16 cellular contexts compared by ENCODE assay signal in the genomic region with DNA sequence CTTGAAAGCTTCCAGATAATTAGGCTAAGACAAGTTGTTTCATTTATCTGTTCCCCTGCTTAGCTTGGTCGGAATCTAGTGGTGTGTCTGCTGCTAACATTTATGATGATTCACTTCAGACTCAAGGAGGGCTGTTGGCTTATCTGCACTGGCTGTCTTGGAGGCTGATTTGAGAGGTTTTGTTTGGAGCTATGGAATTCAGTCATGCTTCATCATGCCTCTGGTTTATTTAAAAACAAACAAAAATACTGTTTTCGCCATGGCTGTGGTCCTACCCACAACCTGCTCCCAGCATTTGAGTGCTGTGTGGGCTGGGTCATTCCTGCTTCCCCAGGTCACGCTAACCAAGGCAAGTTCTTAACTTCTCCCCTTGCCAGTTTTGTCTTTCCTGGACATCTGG. TPM values are rescaled to one million over a fixed set of nuclear protein-coding genes. Genes with fewer than 3 reads are reported as not detected.
DNase-seq lines count a peak whose midpoint lies in the region; ATAC-seq, FAIRE-seq and TF ChIP-seq lines count a peak whose summit lies in the region.
"Had no signal": no experiment of that assay in that cellular context is flagged by ENCODE, and none has a peak within 500 bp of the region (broad histone marks: within the 10 kb centered on the region; RNA-seq: fewer than 3 reads in every experiment).

No MANE protein-coding gene starts in this region.

- in situ Hi-C loops in GM23248 (cut with MboI), result no loop called here

- H3F3A ChIP-seq in GM23248 (ENCODE audit: insufficient read depth), result peaks cover 44% of the 10 kb centered on the region

- whole genome bisulfite sequencing in GM23248 (ENCODE audit: low coverage in 1 of 2, low lambda C conversion rate in 2 of 2, missing lambda C conversion rate in 2 of 2), 2 experiments, result 48 to 52% methylated on average over 3 of the region's 3 CpGs

- H3K27ac ChIP-seq in AG04450 (ENCODE audit: low read depth, low read length), result peak overlapping the region; percentile 84
- H3K27ac ChIP-seq in GM23248, result peak overlapping the region; percentile 50
- H3K27ac ChIP-seq in astrocyte (ENCODE audit: low read depth, low read length), result peak overlapping the region; percentile 57
- H3K27ac ChIP-seq in left lung, result no peak overlapping the region
- H3K27ac ChIP-seq: esophagus muscularis mucosa, transverse colon had no signal

- POLR2A ChIA-PET in AG04450 (lab: Yijun Ruan, JAX), result interaction anchor here (0.6 to 1.2 kb wide), 7 partner anchors 10 to 557 kb away, joined by 3 to 4 read pairs (median 3); a partner anchor contains a TSS

- no peaks in the 10 kb centered on the region for H3K9me2 ChIP-seq in GM23248 (ENCODE audit: insufficient read depth)

- H3K36me3 ChIP-seq in GM23248 (ENCODE audit: low read depth) (peaks cover 49% of the 10 kb centered on the region), astrocyte (ENCODE audit: insufficient read depth, low read length) (peaks cover 51% of the 10 kb centered on the region), left lung (peaks cover 0 to 100% of the 10 kb centered on the region in 2 donors)

- H3K27me3 ChIP-seq in AG04450 (ENCODE audit: control insufficient read depth, insufficient read depth, low read length) (no peaks in the 10 kb centered on the region), GM23248 (replicated peaks; ENCODE audit: insufficient read depth) (no peaks in the 10 kb centered on the region), astrocyte (ENCODE audit: insufficient read depth, low read length) (no peaks in the 10 kb centered on the region), left lung (no peaks in the 10 kb centered on the region)
- H3K27me3 ChIP-seq: esophagus muscularis mucosa, transverse colon had no signal

- TF ChIP-seq CTCF in AG04450 (IDR thresholded peaks at IDR 0.05; ENCODE audit: low read depth, low read length) (no peak), astrocyte (IDR thresholded peaks at IDR 0.05; ENCODE audit: insufficient read depth, low read depth, low read length) (no peak), foreskin fibroblast (IDR thresholded peaks at IDR 0.05; ENCODE audit: low read depth, low read length) (no peak), left lung (IDR thresholded peaks at IDR 0.05) (no peak)

- peak; percentile 85 for DNase-seq in AG04450 (ENCODE audit: low read depth, low spot score)
- peak; percentile 76 for DNase-seq in GM23248
- DNase-seq in astrocyte (ENCODE audit: low read depth), result peak; percentile 90
- peak; percentile 59 to 83 for DNase-seq in foreskin fibroblast
- DNase-seq in activated CD4-positive, alpha-beta T cell treated with anti-CD3 and anti-CD28 coated beads for 1 hour, result no peak
- DNase-seq in NOMO-1 treated with DMSO at 0.1 percent for 48 hours (lab: John Stamatoyannopoulos, UW; ENCODE audit: unreplicated experiment), result no peak
- no peak for DNase-seq in left lung
- DNase-seq: DMS53, left colon, NCI-H1694, NCI-H510A, transverse colon had no signal

- H3K79me2 ChIP-seq in GM23248 (ENCODE audit: insufficient read depth) (peaks cover 6% of the 10 kb centered on the region; the same call in 1 of the 2 replicates), astrocyte (ENCODE audit: insufficient read depth, low read length) (peaks cover 4% of the 10 kb centered on the region)

- H3K4me3 Mint-ChIP-seq in astrocyte (ENCODE audit: unreplicated experiment), result no peak overlapping the region
- H3K4me3 Mint-ChIP-seq: activated T-helper 17 cell treated with anti-CD3 and anti-CD28 coated beads, Interleukin-2, amount 50 U/mL, for 72 hours; B cell had no signal

- H3K9me3 Mint-ChIP-seq in astrocyte (ENCODE audit: unreplicated experiment), result no peaks in the 10 kb centered on the region
- H3K9me3 Mint-ChIP-seq: activated T-helper 17 cell treated with anti-CD3 and anti-CD28 coated beads, Interleukin-2, amount 50 U/mL, for 72 hours had no signal

- ATAC-seq in left lung (no peak), HG03139 (IDR thresholded peaks at IDR 0.05; ENCODE audit: unreplicated experiment) (no peak)
- ATAC-seq: activated T-helper 17 cell treated with anti-CD3 and anti-CD28 coated beads, Interleukin-2, amount 50 U/mL, for 72 hours; left colon had no signal

- no peaks in the 10 kb centered on the region for H4K20me1 ChIP-seq in GM23248 (ENCODE audit: insufficient read depth)
- peaks cover 41% of the 10 kb centered on the region for H4K20me1 ChIP-seq in astrocyte (ENCODE audit: insufficient read depth, low read length)

- H3K9ac ChIP-seq in GM23248 (peak overlapping the region; percentile 12), astrocyte (ENCODE audit: low read length) (peak overlapping the region; percentile 23)

- no peak for FAIRE-seq in astrocyte (lab: Jason Lieb, UNC)

- CTCF ChIA-PET in AG04450 (lab: Charles Lee), result interaction anchor here (0.5 kb wide), 1 partner anchor 365 kb away, joined by 3 read pairs; no protein-coding TSS in a partner anchor

- no peaks in the 10 kb centered on the region; the same call in 1 of the 2 replicates for H3K9me3 ChIP-seq in AG04450 (ENCODE audit: control insufficient read depth, insufficient read depth, low read length)
- no peaks in the 10 kb centered on the region for H3K9me3 ChIP-seq in GM23248 (ENCODE audit: low read depth)
- H3K9me3 ChIP-seq in astrocyte (ENCODE audit: insufficient read depth, low read depth, low read length), result no peaks in the 10 kb centered on the region
- no peaks in the 10 kb centered on the region for H3K9me3 ChIP-seq in left lung
- H3K9me3 ChIP-seq: esophagus muscularis mucosa, transverse colon had no signal

- no peak overlapping the region for H2AFZ ChIP-seq in GM23248
- no peak overlapping the region for H2AFZ ChIP-seq in astrocyte (ENCODE audit: low read depth, low read length)

- intact Hi-C loops in left lung (cut with DNase I), result no loop called here

- H3K27me3 Mint-ChIP-seq in astrocyte (ENCODE audit: low read depth, unreplicated experiment), result no peaks in the 10 kb centered on the region
- H3K27me3 Mint-ChIP-seq: activated T-helper 17 cell treated with anti-CD3 and anti-CD28 coated beads, Interleukin-2, amount 50 U/mL, for 72 hours; B cell had no signal

- H3K4me3 ChIP-seq in AG04450 (ENCODE audit: low read depth, low read length) (no peak overlapping the region), GM23248 (no peak overlapping the region), astrocyte (ENCODE audit: insufficient read depth, low read depth, low read length) (no peak overlapping the region), foreskin fibroblast (ENCODE audit: low read depth in 1 of 2, low read length in 2 of 2) (no peak overlapping the region), left lung (no peak overlapping the region)
- H3K4me3 ChIP-seq: esophagus muscularis mucosa, transverse colon had no signal

- H3K4me2 ChIP-seq in GM23248 (ENCODE audit: unreplicated experiment) (no peak overlapping the region), astrocyte (ENCODE audit: low read length) (peak overlapping the region; percentile 35)

- peaks cover 13% of the 10 kb centered on the region for H3K36me3 Mint-ChIP-seq in astrocyte (ENCODE audit: low read depth, unreplicated experiment)

- H3K27ac Mint-ChIP-seq in astrocyte (ENCODE audit: unreplicated experiment), result peak overlapping the region; percentile 95
- H3K27ac Mint-ChIP-seq: activated T-helper 17 cell treated with anti-CD3 and anti-CD28 coated beads, Interleukin-2, amount 50 U/mL, for 72 hours; B cell had no signal

- H3K4me1 Mint-ChIP-seq in astrocyte (ENCODE audit: low read depth, unreplicated experiment), result peaks cover 8% of the 10 kb centered on the region
- H3K4me1 Mint-ChIP-seq: activated T-helper 17 cell treated with anti-CD3 and anti-CD28 coated beads, Interleukin-2, amount 50 U/mL, for 72 hours had no signal

- H3K4me1 ChIP-seq in GM23248 (ENCODE audit: insufficient read depth), result peaks cover 8% of the 10 kb centered on the region; the same call in 1 of the 2 replicates
- H3K4me1 ChIP-seq in astrocyte (ENCODE audit: insufficient read depth, low read length), result peaks cover 13% of the 10 kb centered on the region
- no peaks in the 10 kb centered on the region for H3K4me1 ChIP-seq in left lung
- H3K4me1 ChIP-seq: esophagus muscularis mucosa, transverse colon had no signal

RNA-seq across cellular contexts. Expression of a gene that starts 11.7 kb away (rescaled TPM):
- polyA plus RNA-seq in AG04450 (2011; rRNA removed) (190 and 245 TPM in 2 replicates), GM23248 (2016; fragmentation: Nextera tagmentation; extraction: Ambion mirVana) (599 and 639 TPM in 2 replicates)
- polyA minus RNA-seq in AG04450 (2011; rRNA and poly(A)+ RNA removed), result 69.5 and 83.5 TPM in 2 replicates
- 485 and 630 TPM in 2 replicates for total RNA-seq in GM23248 (2014; rRNA removed; shearing (Covaris generic))
- total RNA-seq in astrocyte (170 and 175 TPM in 2 replicates), left lung (100 to 1,000 TPM; 280 to 311 TPM)

RNA-seq across cellular contexts. Expression of a gene that starts 37.1 kb away (rescaled TPM):
- 259 and 282 TPM in 2 replicates for polyA plus RNA-seq in AG04450 (2011; rRNA removed)
- 272 and 319 TPM in 2 replicates for polyA minus RNA-seq in AG04450 (2011; rRNA and poly(A)+ RNA removed)
- 155 and 209 TPM in 2 replicates for total RNA-seq in GM23248 (2014; rRNA removed; shearing (Covaris generic))
- 294 and 312 TPM in 2 replicates for polyA plus RNA-seq in GM23248 (2016; fragmentation: Nextera tagmentation; extraction: Ambion mirVana)
- total RNA-seq in astrocyte, result 185 and 198 TPM in 2 replicates
- 100 to 1,000 TPM; 142 to 158 TPM for total RNA-seq in left lung

RNA-seq across cellular contexts. Expression of a gene that starts 45.6 kb away (rescaled TPM):
- polyA plus RNA-seq in AG04450 (2011; rRNA removed) (60.2 and 68.1 TPM in 2 replicates), GM23248 (2016; fragmentation: Nextera tagmentation; extraction: Ambion mirVana) (91.0 and 95.5 TPM in 2 replicates)
- polyA minus RNA-seq in AG04450 (2011; rRNA and poly(A)+ RNA removed), result 19.4 and 24.3 TPM in 2 replicates
- 91.3 and 141 TPM in 2 replicates for total RNA-seq in GM23248 (2014; rRNA removed; shearing (Covaris generic))
- total RNA-seq in astrocyte (106 and 111 TPM in 2 replicates), left lung (10 to 100 TPM; 68.5 to 87.8 TPM)

RNA-seq across cellular contexts. Expression of a gene that starts 46.0 kb away (rescaled TPM):
- polyA plus RNA-seq in AG04450 (2011; rRNA removed), result 82.3 and 96.8 TPM in 2 replicates
- 30.8 and 32.2 TPM in 2 replicates for polyA minus RNA-seq in AG04450 (2011; rRNA and poly(A)+ RNA removed)
- total RNA-seq in GM23248 (2014; rRNA removed; shearing (Covaris generic)), result 71.8 and 79.4 TPM in 2 replicates
- polyA plus RNA-seq in GM23248 (2016; fragmentation: Nextera tagmentation; extraction: Ambion mirVana), result 316 and 318 TPM in 2 replicates
- 167 and 176 TPM in 2 replicates for total RNA-seq in astrocyte
- total RNA-seq in left lung, result 10 to 100 TPM; 79.0 to 82.0 TPM

Comparison
In these comparisons a context has a peak if more than half of its experiments do, and no peak if none do; other contexts are left out.
1. DNase-seq: peak in AG04450 (single experiment), GM23248 (single experiment), astrocyte (single experiment) and foreskin fibroblast (2 of 2); none in activated CD4-positive, alpha-beta T cell treated with anti-CD3 and anti-CD28 coated beads for 1 hour (single experiment), NOMO-1 treated with DMSO at 0.1 percent for 48 hours (single experiment) and left lung (0 of 2).
2. H3K27ac ChIP-seq: peak in AG04450 (single experiment), GM23248 (single experiment) and astrocyte (single experiment); none in left lung (0 of 2).